Comparison of ENCODE assay signal across 19 cellular contexts in genomic region chr13:28550721-28551497, GRCh38. TPM values are rescaled to one million over a fixed set of nuclear protein-coding genes. Genes with fewer than 3 reads are reported as not detected.
A peak's percentile ranks its signal among the peaks of the same experiment; 100 is the strongest.
DNase-seq lines count a peak whose midpoint lies in the region; ATAC-seq, FAIRE-seq and TF ChIP-seq lines count a peak whose summit lies in the region.
"Had no signal": no experiment of that assay in that cellular context is flagged by ENCODE, and none has a peak within 500 bp of the region (broad histone marks: within the 10 kb centered on the region; RNA-seq: fewer than 3 reads in every experiment).

No MANE protein-coding gene starts in this region.

- no peaks in the 10 kb centered on the region for H3K9me2 ChIP-seq in OCI-LY7 (ENCODE audit: insufficient read depth, low read length)

- no TSS peak for BruUV-seq in endothelial cell of umbilical vein (replicated peaks; lab: Mats Ljungman, UMichigan)
- BruUV-seq in OCI-LY7 (replicated peaks; lab: Mats Ljungman, UMichigan) = no TSS peak

- dilution Hi-C loops in endothelial cell of umbilical vein (cut with MboI; ENCODE audit: extremely low pct_ligation_motif_present, low sequenced_read_pairs) = no loop called here

- CTCF ChIA-PET in endothelial cell of umbilical vein (lab: Charles Lee) (no interaction called here), OCI-LY7 (lab: Charles Lee; ENCODE audit: unreplicated experiment) (no interaction called here)

- H3K27me3 ChIP-seq in endothelial cell of umbilical vein (ENCODE audit: control insufficient read depth in 2 of 2, insufficient read depth in 2 of 2, low read length in 2 of 2) = no peaks in the 10 kb centered on the region
- H3K27me3 ChIP-seq in dorsolateral prefrontal cortex = peaks cover 0 to 11% (median 0%) of the 10 kb centered on the region in 45 donors

- H3K36me3 Mint-ChIP-seq in activated T-cell treated with anti-CD3 and anti-CD28 coated beads, Interleukin-2, amount 50 U/mL, for 72 hours (ENCODE audit: insufficient read depth in 2 of 2) = peaks cover 3 to 5% of the 10 kb centered on the region in 2 donors
- H3K36me3 Mint-ChIP-seq in activated T-helper 17 cell treated with anti-CD3 and anti-CD28 coated beads, Interleukin-2, amount 50 U/mL, for 72 hours (ENCODE audit: low read depth) = no peaks in the 10 kb centered on the region
- H3K36me3 Mint-ChIP-seq: CD14-positive monocyte; CD8-positive, alpha-beta T cell had no signal

- no peaks in the 10 kb centered on the region for H3K79me2 ChIP-seq in endothelial cell of umbilical vein (ENCODE audit: control insufficient read depth, insufficient read depth, low read length)
- no peaks in the 10 kb centered on the region for H3K79me2 ChIP-seq in OCI-LY7 (ENCODE audit: insufficient read depth, low read depth, low read length)

- no peak for DNase-seq in activated T-cell treated with anti-CD3 and anti-CD28 coated beads, Interleukin-2, amount 50 U/mL, for 72 hours
- DNase-seq in activated T-cell treated with anti-CD3 and anti-CD28 coated beads, Interleukin-2, amount 50 U/mL, for 48 hours = no peak
- DNase-seq in endothelial cell of umbilical vein (ENCODE audit: low read depth, low spot score) (no peak), AML-193 (lab: John Stamatoyannopoulos, UW) (no peak), OCI-LY7 (ENCODE audit: low spot score) (no peak), dorsolateral prefrontal cortex (no peak)
- DNase-seq: CD8-positive, alpha-beta T cell; COR-L47; DMS153; DND-41; GDM1; GOT3; HCEC 1CT; HFFc6 had no signal

- H3K9me3 ChIP-seq in endothelial cell of umbilical vein (replicated peaks; ENCODE audit: control insufficient read depth, insufficient read depth, low read length) (no peaks in the 10 kb centered on the region), OCI-LY7 (ENCODE audit: low read length) (no peaks in the 10 kb centered on the region)
- H3K9me3 ChIP-seq: A549 had no signal

- peak; percentile 18 to 48 for ATAC-seq in activated T-cell treated with anti-CD3 and anti-CD28 coated beads, Interleukin-2, amount 50 U/mL, for 72 hours (replicated peaks in 1 of 2)
- ATAC-seq in activated T-helper 17 cell treated with anti-CD3 and anti-CD28 coated beads, Interleukin-2, amount 50 U/mL, for 72 hours (replicated peaks) = peak; percentile 56
- ATAC-seq: A549; CD8-positive, alpha-beta T cell had no signal

- H4K20me1 ChIP-seq in endothelial cell of umbilical vein (replicated peaks; ENCODE audit: control insufficient read depth, extremely low read depth, insufficient read depth, low read length) (no peaks in the 10 kb centered on the region), OCI-LY7 (ENCODE audit: insufficient read depth, low read length) (no peaks in the 10 kb centered on the region)

- peak; percentile 55 for FAIRE-seq in endothelial cell of umbilical vein (lab: Jason Lieb, UNC)
- FAIRE-seq: A549, D721Med, GM12892 had no signal

- H3K9ac ChIP-seq in endothelial cell of umbilical vein (replicated peaks; ENCODE audit: extremely low read depth, insufficient read depth, low read length) = no peak overlapping the region

- H2AFZ ChIP-seq in endothelial cell of umbilical vein (ENCODE audit: low read depth, low read length) (no peak overlapping the region), OCI-LY7 (ENCODE audit: low read length) (no peak overlapping the region)

- intact Hi-C loops in endothelial cell of umbilical vein (cut with micrococcal nuclease) (no loop called here), OCI-LY7 (cut with micrococcal nuclease; ENCODE audit: unreplicated experiment) (no loop called here), dorsolateral prefrontal cortex (cut with DNase I) (no loop called here)

- peaks cover 0 to 2% of the 10 kb centered on the region in 2 donors for H3K9me3 Mint-ChIP-seq in activated T-cell treated with anti-CD3 and anti-CD28 coated beads, Interleukin-2, amount 50 U/mL, for 72 hours
- no peaks in the 10 kb centered on the region for H3K9me3 Mint-ChIP-seq in activated T-helper 17 cell treated with anti-CD3 and anti-CD28 coated beads, Interleukin-2, amount 50 U/mL, for 72 hours
- H3K9me3 Mint-ChIP-seq: CD8-positive, alpha-beta T cell; HFFc6 had no signal

- no peaks in the 10 kb centered on the region for H3K9me1 ChIP-seq in endothelial cell of umbilical vein (replicated peaks; ENCODE audit: control insufficient read depth, extremely low read depth, insufficient read depth, low read length)

- peaks cover 8% of the 10 kb centered on the region for H3K27me3 Mint-ChIP-seq in activated T-cell treated with anti-CD3 and anti-CD28 coated beads, Interleukin-2, amount 50 U/mL, for 72 hours (ENCODE audit: low read depth)
- H3K27me3 Mint-ChIP-seq in activated T-helper 17 cell treated with anti-CD3 and anti-CD28 coated beads, Interleukin-2, amount 50 U/mL, for 72 hours = peaks cover 31% of the 10 kb centered on the region

- H3K27ac ChIP-seq in endothelial cell of umbilical vein (ENCODE audit: insufficient read depth, low read depth, low read length) (no peak overlapping the region), OCI-LY7 (ENCODE audit: low read depth, low read length, poor library complexity, severe bottlenecking) (no peak overlapping the region), dorsolateral prefrontal cortex (no peak overlapping the region)
- H3K27ac ChIP-seq: A549 had no signal

- TF ChIP-seq CTCF in endothelial cell of umbilical vein (IDR thresholded peaks at IDR 0.05; ENCODE audit: extremely low read depth in 1 of 2, insufficient read depth in 1 of 2, low read depth in 1 of 2, low read length in 2 of 2) (no peak), OCI-LY7 (conservative IDR thresholded peaks at IDR 0.05; ENCODE audit: low read length) (no peak), dorsolateral prefrontal cortex (IDR thresholded peaks at IDR 0.05 in 54 of 56, conservative IDR thresholded peaks at IDR 0.05 in 2 of 56; ENCODE audit: low read depth in 1 of 56, partially characterized antibody in 56 of 56) (no peak)

- peak overlapping the region; percentile 89 for H3K27ac Mint-ChIP-seq in activated T-cell treated with anti-CD3 and anti-CD28 coated beads, Interleukin-2, amount 50 U/mL, for 72 hours
- peak overlapping the region; percentile 4 for H3K27ac Mint-ChIP-seq in activated T-helper 17 cell treated with anti-CD3 and anti-CD28 coated beads, Interleukin-2, amount 50 U/mL, for 72 hours
- H3K27ac Mint-ChIP-seq: CD14-positive monocyte; CD8-positive, alpha-beta T cell; HFFc6 had no signal

- H3K4me2 ChIP-seq in endothelial cell of umbilical vein (ENCODE audit: insufficient read depth, low read length) (no peak overlapping the region), OCI-LY7 (ENCODE audit: low read length) (no peak overlapping the region)
- H3K4me2 ChIP-seq: A549 had no signal

- H3K4me3 ChIP-seq in endothelial cell of umbilical vein (replicated peaks in 1 of 3; ENCODE audit: insufficient read depth in 1 of 3, low read depth in 1 of 3, low read length in 3 of 3) (no peak overlapping the region), OCI-LY7 (ENCODE audit: low read depth, low read length, poor library complexity, severe bottlenecking) (no peak overlapping the region), dorsolateral prefrontal cortex (no peak overlapping the region)
- H3K4me3 ChIP-seq: A549 had no signal

- H3K4me1 Mint-ChIP-seq in activated T-cell treated with anti-CD3 and anti-CD28 coated beads, Interleukin-2, amount 50 U/mL, for 72 hours (ENCODE audit: low read depth) = peaks cover 30% of the 10 kb centered on the region
- H3K4me1 Mint-ChIP-seq in activated T-helper 17 cell treated with anti-CD3 and anti-CD28 coated beads, Interleukin-2, amount 50 U/mL, for 72 hours = peaks cover 5% of the 10 kb centered on the region

- POLR2A ChIA-PET in endothelial cell of umbilical vein (lab: Charles Lee) = no interaction called here
- POLR2A ChIA-PET in OCI-LY7 (lab: Charles Lee) = no interaction called here

- TF ChIP-seq POLR2A in endothelial cell of umbilical vein (IDR thresholded peaks at IDR 0.05; ENCODE audit: low read depth, low read length) = no peak

- no peaks in the 10 kb centered on the region for H3K4me1 ChIP-seq in endothelial cell of umbilical vein (ENCODE audit: control insufficient read depth, extremely low read depth, insufficient read depth, low read length)
- no peaks in the 10 kb centered on the region for H3K4me1 ChIP-seq in OCI-LY7 (ENCODE audit: insufficient read depth, low read length, poor library complexity, severe bottlenecking)
- H3K4me1 ChIP-seq: A549 had no signal

- H3K36me3 ChIP-seq in endothelial cell of umbilical vein (ENCODE audit: control insufficient read depth in 2 of 2, extremely low read depth in 1 of 2, insufficient read depth in 2 of 2, low read length in 2 of 2) = no peaks in the 10 kb centered on the region
- no peaks in the 10 kb centered on the region for H3K36me3 ChIP-seq in OCI-LY7 (ENCODE audit: insufficient read depth, low read length)

- H3K4me3 Mint-ChIP-seq in activated T-cell treated with anti-CD3 and anti-CD28 coated beads, Interleukin-2, amount 50 U/mL, for 72 hours = peak overlapping the region in 1 of 2 donors; percentile 62
- peak overlapping the region; percentile 7 for H3K4me3 Mint-ChIP-seq in activated T-helper 17 cell treated with anti-CD3 and anti-CD28 coated beads, Interleukin-2, amount 50 U/mL, for 72 hours
- H3K4me3 Mint-ChIP-seq: CD14-positive monocyte; CD8-positive, alpha-beta T cell; HFFc6 had no signal

TF ChIP-seq in endothelial cell of umbilical vein, 7 proteins besides CTCF, POLR2A, EP300 and RAD21 (continues in another document):
- TF ChIP-seq POLR2AphosphoS5 (IDR thresholded peaks at IDR 0.05; ENCODE audit: insufficient read depth, low read depth, low read length) (no peak), MYC (IDR thresholded peaks at IDR 0.05; ENCODE audit: low read depth, low read length) (no peak), FOS (IDR thresholded peaks at IDR 0.05; ENCODE audit: borderline replicate concordance, insufficient read depth, low read length) (no peak)

RNA-seq across cellular contexts. Expression of gene FLT1, which starts 56.0 kb away (rescaled TPM):
- 10 to 100 TPM; 35.8 to 43.8 TPM for total RNA-seq in activated T-cell treated with anti-CD3 and anti-CD28 coated beads, Interleukin-2, amount 50 U/mL, for 72 hours
- 10 to 100 TPM in 1 of 2 donors, 1 to 10 TPM in 1; 3.0 to 12.7 TPM for total RNA-seq in activated T-helper 17 cell treated with anti-CD3 and anti-CD28 coated beads, Interleukin-2, amount 50 U/mL, for 72 hours
- 104 and 178 TPM in 2 replicates for total RNA-seq in endothelial cell of umbilical vein
- 16.0 and 17.9 TPM in 2 replicates for polyA plus RNA-seq in endothelial cell of umbilical vein
- polyA plus RNA-seq in endothelial cell of umbilical vein (2011; cell fraction: cytosol; rRNA removed) = 19.5 and 20.7 TPM in 2 replicates
- polyA plus RNA-seq in endothelial cell of umbilical vein (2011; cell fraction: nucleus; rRNA removed) = 34.8 and 37.3 TPM in 2 replicates
- 59.0 and 77.2 TPM in 2 replicates for polyA plus RNA-seq in endothelial cell of umbilical vein (2012)
- polyA minus RNA-seq in endothelial cell of umbilical vein = 47.7 and 52.6 TPM in 2 replicates
- not detected for polyA minus RNA-seq in endothelial cell of umbilical vein (2011; cell fraction: cytosol; rRNA and poly(A)+ RNA removed)
- polyA minus RNA-seq in endothelial cell of umbilical vein (2011; cell fraction: nucleus; rRNA and poly(A)+ RNA removed) = 36.8 and 57.0 TPM in 2 replicates
- total RNA-seq in OCI-LY7 (2014; rRNA removed; shearing (Covaris generic)) = 2.0 and 2.5 TPM in 2 replicates
- total RNA-seq in OCI-LY7 (2022) = 1.6 and 2.3 TPM in 2 replicates
- 100 to 1,000 TPM in 2 of 120 experiments, 10 to 100 TPM in 118; 19.3 to 118 (median 47.2) TPM for total RNA-seq in dorsolateral prefrontal cortex
- polyA plus RNA-seq: A549, CD14-positive monocyte had no signal
